Comparison of ENCODE assay signal across 8 cellular contexts in the genomic region with DNA sequence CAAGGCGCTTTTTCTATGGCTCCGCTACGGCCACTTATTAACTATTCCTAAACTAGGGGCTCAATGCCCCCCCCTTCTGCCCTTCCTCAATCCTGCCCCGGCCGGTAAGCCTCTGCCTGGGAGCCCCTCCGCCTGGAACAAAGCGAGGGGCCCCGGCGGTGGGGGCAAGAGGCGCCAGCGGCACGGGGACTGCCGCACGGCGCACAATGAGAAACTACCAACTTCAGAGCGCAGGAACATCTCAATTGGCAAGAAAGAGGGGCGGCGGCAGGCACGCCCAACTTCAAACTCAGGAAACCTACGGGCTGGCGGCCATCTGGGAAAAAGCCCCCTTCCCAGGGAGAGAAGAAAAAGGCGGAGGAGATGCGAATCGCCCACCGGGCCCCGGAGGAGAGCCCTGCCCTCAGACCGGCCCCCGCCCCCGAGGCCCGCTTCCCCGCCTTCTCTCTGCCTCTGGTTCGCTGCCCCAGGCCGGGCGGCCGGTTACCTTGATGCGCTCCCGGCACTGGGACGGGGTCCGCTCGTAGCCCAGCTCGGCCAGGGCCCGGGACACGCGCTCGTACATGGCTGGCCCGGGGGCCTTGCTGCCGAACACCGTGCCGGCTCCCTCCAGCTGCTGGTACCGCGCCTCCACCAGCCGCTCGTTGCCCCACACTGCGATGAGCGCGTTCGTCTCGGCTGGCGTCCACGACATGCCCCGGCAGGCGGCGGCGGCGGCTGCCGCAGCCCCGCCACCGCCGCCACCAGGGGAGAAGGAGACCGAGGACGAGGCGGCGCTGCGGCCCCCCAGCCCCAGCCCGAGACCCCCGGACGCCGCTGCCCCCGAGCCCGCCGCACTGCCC. TPM values are rescaled to one million over a fixed set of nuclear protein-coding genes. Genes with fewer than 3 reads are reported as not detected.
DNase-seq lines count a peak whose midpoint lies in the region; ATAC-seq and TF ChIP-seq lines count a peak whose summit lies in the region.

No MANE protein-coding gene starts in this region.

- H3K9ac ChIP-seq in HUES64 (ENCODE audit: low read depth, low read length), result peak overlapping the region; percentile 93

- H3K4me3 ChIP-seq in HUES64 (ENCODE audit: low read length), result peak overlapping the region; percentile 68

- no peaks in the 10 kb centered on the region for H3K9me3 Mint-ChIP-seq in activated B cell treated with CpG ODN at 0.5 μM for 24 hours

- CTCF ChIA-PET in activated B cell treated with CpG ODN at 0.5 μM for 24 hours (lab: Charles Lee), result interaction anchor here (0.9 to 3.7 kb wide), 10 partner anchors 35 to 156 kb away, joined by 3 to 14 read pairs (median 4); a partner anchor contains a TSS

- H3K4me1 ChIP-seq in HUES64 (ENCODE audit: insufficient read depth, low read length), result peaks cover 25% of the 10 kb centered on the region

- H3K27me3 Mint-ChIP-seq in activated B cell treated with CpG ODN at 0.5 μM for 24 hours, result no peaks in the 10 kb centered on the region

- POLR2A ChIA-PET in activated B cell treated with CpG ODN at 0.5 μM for 24 hours (lab: Charles Lee), result interaction anchor here (1.1 to 2.1 kb wide), 12 partner anchors 10 to 177 kb away, joined by 3 to 13 read pairs (median 6); a partner anchor contains a TSS

- no peaks in the 10 kb centered on the region for H3K9me3 ChIP-seq in HUES64 (ENCODE audit: insufficient read depth, low read depth, low read length)

- H3K4me1 Mint-ChIP-seq in activated B cell treated with CpG ODN at 0.5 μM for 24 hours, result peaks cover 26% of the 10 kb centered on the region

- peak overlapping the region; percentile 92 for H3K27ac Mint-ChIP-seq in activated B cell treated with CpG ODN at 0.5 μM for 24 hours

- intact Hi-C loops in activated B cell treated with CpG ODN at 0.5 μM for 24 hours (cut with micrococcal nuclease), result loop anchor here (1.0 to 5.0 kb wide), 7 partner anchors 37 to 273 kb away; a partner anchor contains a TSS

- no peak for TF ChIP-seq CTCF in activated B cell treated with CpG ODN at 0.5 μM for 24 hours (IDR thresholded peaks at IDR 0.05)

- H3K4me3 Mint-ChIP-seq in activated B cell treated with CpG ODN at 0.5 μM for 24 hours, result peak overlapping the region; percentile 92

- H3K36me3 ChIP-seq in HUES64 (ENCODE audit: insufficient read depth, low read length), result no peaks in the 10 kb centered on the region

- peak; percentile 37 for ATAC-seq in GM21381 (IDR thresholded peaks at IDR 0.05; ENCODE audit: unreplicated experiment)
- ATAC-seq in activated B cell treated with CpG ODN at 0.5 μM for 24 hours (ENCODE audit: low read depth), result peak; percentile 47
- peak; percentile 53 for ATAC-seq in left lobe of liver

- peaks cover 2% of the 10 kb centered on the region for H3K36me3 Mint-ChIP-seq in activated B cell treated with CpG ODN at 0.5 μM for 24 hours (ENCODE audit: low read depth)

- DNase-seq in DMS79 (lab: John Stamatoyannopoulos, UW) (peak; percentile 11), activated B cell treated with CpG ODN at 0.5 μM for 24 hours (peak; percentile 53), cerebellar cortex (ENCODE audit: low spot score) (peak; percentile 14), left lobe of liver (ENCODE audit: low spot score) (peak; percentile 49), NK-92 (lab: John Stamatoyannopoulos, UW; ENCODE audit: unreplicated experiment) (no peak)
- DNase-seq in stimulated activated CD4-positive, alpha-beta T cell treated with anti-CD3 and anti-CD28 coated beads, Interleukin-4, amount 100 ng/mL, for 48 hours (ENCODE audit: low read depth in 2 of 2), result peak; percentile 13 to 35

- under 1% methylated on average over 81 of the region's 81 CpGs for WGBS in HUES64

- peak overlapping the region; percentile 94 for H3K27ac ChIP-seq in HUES64 (ENCODE audit: low read depth, low read length)

- no peaks in the 10 kb centered on the region for H3K27me3 ChIP-seq in HUES64 (ENCODE audit: insufficient read depth, low read length)

RNA-seq across cellular contexts. Expression of a gene that starts 0.6 kb away (rescaled TPM):
- polyA plus RNA-seq in HUES64 (2013, experiment 1 of 2), result 11.9 TPM
- polyA plus RNA-seq in HUES64 (2013, experiment 2 of 2), result 8.8 TPM
- 17.7 and 21.0 TPM in 2 replicates for total RNA-seq in activated B cell treated with CpG ODN at 0.5 μM for 24 hours
- 4.9 TPM for total RNA-seq in left lobe of liver

RNA-seq across cellular contexts. Expression of a gene that starts 37.5 kb away (rescaled TPM):
- 0.25 TPM for polyA plus RNA-seq in HUES64 (2013, experiment 1 of 2)
- 0.44 TPM for polyA plus RNA-seq in HUES64 (2013, experiment 2 of 2)
- 2.3 and 4.0 TPM in 2 replicates for total RNA-seq in activated B cell treated with CpG ODN at 0.5 μM for 24 hours
- 10.5 TPM for total RNA-seq in left lobe of liver

RNA-seq across cellular contexts. Expression of a gene that starts 47.5 kb away (rescaled TPM):
- polyA plus RNA-seq in HUES64 (2013, experiment 1 of 2), result not detected
- polyA plus RNA-seq in HUES64 (2013, experiment 2 of 2), result not detected
- total RNA-seq in activated B cell treated with CpG ODN at 0.5 μM for 24 hours (0.20 TPM in 2 replicates), left lobe of liver (1.3 TPM)

RNA-seq across cellular contexts. Expression of a gene that starts 59.9 kb away (rescaled TPM):
- polyA plus RNA-seq in HUES64 (2013, experiment 1 of 2), result 8.3 TPM
- polyA plus RNA-seq in HUES64 (2013, experiment 2 of 2), result 14.9 TPM
- total RNA-seq in activated B cell treated with CpG ODN at 0.5 μM for 24 hours (0.69 and 1.0 TPM in 2 replicates), left lobe of liver (1.4 TPM)
